ENCODE assay signal across 10 cellular contexts in the genomic region with DNA sequence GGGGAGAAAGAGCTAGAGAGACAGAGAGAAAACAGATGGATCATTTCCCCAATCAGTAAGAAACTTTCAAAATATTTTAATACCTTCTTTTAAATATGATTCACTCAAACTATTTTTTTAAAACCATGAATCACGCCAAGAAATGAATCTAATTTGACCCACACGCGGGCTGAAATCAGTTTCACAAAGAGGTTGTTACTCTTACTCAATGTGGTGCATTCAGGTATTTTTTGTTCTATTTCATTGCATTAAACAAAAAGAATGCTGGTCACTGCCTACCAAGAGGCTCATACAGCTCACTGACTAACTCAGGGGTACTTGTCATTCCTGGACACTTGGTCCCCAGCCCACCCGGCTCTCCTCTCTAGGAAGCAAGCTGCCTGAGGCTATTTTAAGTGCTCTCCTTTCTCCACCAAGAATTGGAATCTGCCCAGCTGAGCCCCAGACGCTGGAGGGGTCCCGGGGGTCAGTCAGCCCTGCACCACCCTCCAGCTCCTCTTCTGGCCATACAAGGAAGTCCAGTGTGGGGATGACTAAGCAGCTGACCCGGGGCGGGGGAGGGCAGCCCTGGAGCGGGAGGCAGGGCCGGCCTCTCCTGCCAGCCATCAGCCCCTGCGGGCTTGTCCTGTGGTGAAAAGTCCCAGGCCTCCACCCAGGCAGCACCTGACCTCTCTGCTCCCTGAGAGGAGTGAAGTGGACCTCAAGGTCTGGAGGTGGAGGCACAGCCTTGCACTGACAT. TPM values are rescaled to one million over a fixed set of nuclear protein-coding genes. Genes with fewer than 3 reads are reported as not detected.
DNase-seq lines count a peak whose midpoint lies in the region; ATAC-seq and TF ChIP-seq lines count a peak whose summit lies in the region.
"Had no signal": no experiment of that assay in that cellular context is flagged by ENCODE, and none has a peak within 500 bp of the region (broad histone marks: within the 10 kb centered on the region; RNA-seq: fewer than 3 reads in every experiment).

No MANE protein-coding gene starts in this region.

- H3K36me3 Mint-ChIP-seq in WTC11 (peaks cover 6% of the 10 kb centered on the region), progenitor cell of endocrine pancreas (ENCODE audit: insufficient read depth) (no peaks in the 10 kb centered on the region)

- CTCF ChIA-PET in WTC11 (lab: Charles Lee) = interaction anchor here (1.2 to 4.5 kb wide), 3 partner anchors 8 to 128 kb away, joined by 3 to 73 read pairs (median 3); no protein-coding TSS in a partner anchor

- in situ Hi-C loops in GM13976 (cut with MboI; ENCODE audit: low sequenced_read_pairs, unreplicated experiment) = loop anchor here (10.0 kb wide), 1 partner anchor 111 kb away; no protein-coding TSS in a partner anchor

- TF ChIP-seq CTCF in WTC11 (IDR thresholded peaks at IDR 0.05) (no peak), heart right ventricle (IDR thresholded peaks at IDR 0.05) (peak in 2 of 9 donors; percentile 25 to 35), progenitor cell of endocrine pancreas (IDR thresholded peaks at IDR 0.05; ENCODE audit: unreplicated experiment) (peak; percentile 39), GM13976 (IDR thresholded peaks at IDR 0.05; ENCODE audit: borderline replicate concordance, control extremely low read depth, extremely low read depth, insufficient read depth, missing control alignments) (no peak)

- POLR2A ChIA-PET in WTC11 (lab: Charles Lee) = interaction anchor here (1.2 kb wide), 1 partner anchor 21 kb away, joined by 3 read pairs; no protein-coding TSS in a partner anchor

- H3K4me3 Mint-ChIP-seq in WTC11 = no peak overlapping the region
- H3K4me3 Mint-ChIP-seq in progenitor cell of endocrine pancreas (ENCODE audit: low read depth) = no peak overlapping the region

- peaks cover 7% of the 10 kb centered on the region; the same call in 1 of the 2 replicates for H3K9me3 Mint-ChIP-seq in WTC11
- H3K9me3 Mint-ChIP-seq in progenitor cell of endocrine pancreas (ENCODE audit: low read depth) = no peaks in the 10 kb centered on the region

- no peaks in the 10 kb centered on the region for H3K27me3 ChIP-seq in heart right ventricle

- H3K27ac Mint-ChIP-seq in WTC11 (no peak overlapping the region), progenitor cell of endocrine pancreas (peak overlapping the region; percentile 71)

- H3K4me1 Mint-ChIP-seq in WTC11 = peaks cover 34% of the 10 kb centered on the region
- peaks cover 3% of the 10 kb centered on the region for H3K4me1 Mint-ChIP-seq in progenitor cell of endocrine pancreas (ENCODE audit: low read depth)

- peak overlapping the region in 7 of 10 donors; percentile 28 to 77 (median 76) for H3K27ac ChIP-seq in heart right ventricle

- intact Hi-C loops in heart right ventricle (cut with DNase I) = loop anchor here in 5 of 10 donors (10.0 kb wide), 4 partner anchors 121 to 1941 kb away; no protein-coding TSS in a partner anchor

- peaks cover 4 to 25% (median 14%) of the 10 kb centered on the region in 9 donors for H3K4me1 ChIP-seq in heart right ventricle

- H3K9me3 ChIP-seq in heart right ventricle = no peaks in the 10 kb centered on the region

- H3K36me3 ChIP-seq in heart right ventricle = no peaks in the 10 kb centered on the region

- WGBS in heart right ventricle, 2 donors = 17 to 28% methylated on average over 11 of the region's 11 CpGs

- peak; percentile 92 for DNase-seq in GM03348 (ENCODE audit: low spot score)
- peak; percentile 58 for DNase-seq in WTC11 (ENCODE audit: low spot score)
- peak; percentile 55 to 59 for DNase-seq in heart right ventricle
- DNase-seq in progenitor cell of endocrine pancreas (ENCODE audit: low spot score, unreplicated experiment) = peak; percentile 24
- no peak for DNase-seq in mesenteric fat pad (ENCODE audit: low spot score)
- DNase-seq in GM13976 (ENCODE audit: low spot score) = no peak
- DNase-seq: NCI-H1930 had no signal

- H3K27me3 Mint-ChIP-seq in WTC11 (ENCODE audit: low read depth) (no peaks in the 10 kb centered on the region), progenitor cell of endocrine pancreas (no peaks in the 10 kb centered on the region)

- no peak overlapping the region for H3K4me3 ChIP-seq in heart right ventricle
- H3K4me3 ChIP-seq: GM12878 had no signal

- ATAC-seq in WTC11 = peak; percentile 83
- peak; percentile 78 to 91 (median 88) for ATAC-seq in heart right ventricle
- ATAC-seq in GM21723 (IDR thresholded peaks at IDR 0.05; ENCODE audit: unreplicated experiment) = no peak
- ATAC-seq in GM19452 (IDR thresholded peaks at IDR 0.05; ENCODE audit: unreplicated experiment) = no peak
- ATAC-seq: GM12878 had no signal

TF ChIP-seq in WTC11, 78 proteins besides CTCF, POLR2A, EP300 and RAD21 (continues in another document):
- no peak for TF ChIP-seq ARID4B (CRISPR knock-in tag; IDR thresholded peaks at IDR 0.05; ENCODE audit: borderline replicate concordance)
- no peak for TF ChIP-seq E2F5 (CRISPR knock-in tag; IDR thresholded peaks at IDR 0.05)
- no peak for TF ChIP-seq MYBL2 (CRISPR knock-in tag; IDR thresholded peaks at IDR 0.05)
- peak; percentile 68; the same call in 1 of the 2 replicates for TF ChIP-seq ZNF281 (CRISPR knock-in tag; IDR thresholded peaks at IDR 0.05)
- TF ChIP-seq FOXK1 (CRISPR knock-in tag; IDR thresholded peaks at IDR 0.05) = no peak
- no peak for TF ChIP-seq CBFB (CRISPR knock-in tag; IDR thresholded peaks at IDR 0.05; ENCODE audit: low read depth)

RNA-seq across cellular contexts. Expression of gene PFKP, which starts 21.7 kb away (rescaled TPM):
- total RNA-seq in WTC11 (2021) (127 to 156 TPM (median 150 TPM) in 3 replicates), heart right ventricle (100 to 1,000 TPM; 138 to 316 (median 220) TPM), progenitor cell of endocrine pancreas (4.8 and 7.3 TPM in 2 replicates), mesenteric fat pad (37.9 TPM)
- 100 to 1,000 TPM in 1 of 2 donors, 10 to 100 TPM in 1; 68.3 to 230 TPM for polyA plus RNA-seq in heart right ventricle

Comparison
In these comparisons a context has a peak if more than half of its experiments do, and no peak if none do; other contexts are left out.
1. DNase-seq: peak in GM03348 (single experiment), WTC11 (single experiment), heart right ventricle (2 of 2) and progenitor cell of endocrine pancreas (single experiment); none in mesenteric fat pad (single experiment) and GM13976 (single experiment).
2. ATAC-seq: peak in WTC11 (single experiment) and heart right ventricle (8 of 8); none in GM21723 (single experiment) and GM19452 (single experiment).